In genomic region chr2:95346738-95347671, GRCh38 we compare ENCODE assay signal across 8 cellular contexts. TPM values are rescaled to one million over a fixed set of nuclear protein-coding genes. Genes with fewer than 3 reads are reported as not detected.
A peak's percentile ranks its signal among the peaks of the same experiment; 100 is the strongest.
DNase-seq lines count a peak whose midpoint lies in the region; ATAC-seq and TF ChIP-seq lines count a peak whose summit lies in the region.

No MANE protein-coding gene starts in this region.

- WGBS in psoas muscle, 3 donors: 21 to 39% (median 35%) methylated on average over 41 to 75 of the region's 78 CpGs

- H3K27me3 Mint-ChIP-seq in Caco-2 (ENCODE audit: insufficient read depth, unreplicated experiment): peaks cover 23% of the 10 kb centered on the region
- H3K27me3 Mint-ChIP-seq in glutamatergic neuron (ENCODE audit: unreplicated experiment): peaks cover 21% of the 10 kb centered on the region

- H3K36me3 Mint-ChIP-seq in Caco-2 (ENCODE audit: insufficient read depth, unreplicated experiment) (no peaks in the 10 kb centered on the region), glutamatergic neuron (ENCODE audit: unreplicated experiment) (no peaks in the 10 kb centered on the region)

- no peak for TF ChIP-seq CTCF in Caco-2 (IDR thresholded peaks at IDR 0.05; ENCODE audit: insufficient read depth in 1 of 2, low read depth in 1 of 2, low read length in 1 of 2, severe bottlenecking in 1 of 2, unreplicated experiment in 1 of 2)
- TF ChIP-seq CTCF in glutamatergic neuron (IDR thresholded peaks at IDR 0.05; ENCODE audit: partially characterized antibody, unreplicated experiment): no peak
- peak; percentile 8 for TF ChIP-seq CTCF in psoas muscle (IDR thresholded peaks at IDR 0.05)

- H3K27ac ChIP-seq in SJSA1 (no peak overlapping the region), psoas muscle (no peak overlapping the region)

- peak; percentile 22 to 34 for DNase-seq in Caco-2
- DNase-seq in SJSA1 (ENCODE audit: low read depth in 1 of 2, low spot score in 2 of 2): peak in 1 of 2 experiments; percentile 41
- no peak for DNase-seq in glutamatergic neuron
- DNase-seq in psoas muscle: peak; percentile 31 to 61
- DNase-seq in NCI-H1048 (lab: John Stamatoyannopoulos, UW): no peak
- no peak for DNase-seq in KG1 (lab: John Stamatoyannopoulos, UW)

- no TSS peak for BruUV-seq in Caco-2 (replicated peaks; lab: Mats Ljungman, UMichigan)

- POLR2A ChIA-PET in Caco-2 (lab: Charles Lee): no interaction called here

- H3K4me1 Mint-ChIP-seq in Caco-2 (ENCODE audit: low read depth, unreplicated experiment) (no peaks in the 10 kb centered on the region), glutamatergic neuron (ENCODE audit: low read depth, unreplicated experiment) (peaks cover 3% of the 10 kb centered on the region)

- ATAC-seq in psoas muscle (no peak), GM18907 (IDR thresholded peaks at IDR 0.05; ENCODE audit: unreplicated experiment) (no peak), HG03196 (IDR thresholded peaks at IDR 0.05; ENCODE audit: unreplicated experiment) (no peak)

- CTCF ChIA-PET in Caco-2 (lab: Charles Lee): no interaction called here

- peak overlapping the region; percentile 46 for H3K4me3 Mint-ChIP-seq in Caco-2 (ENCODE audit: unreplicated experiment)
- H3K4me3 Mint-ChIP-seq in glutamatergic neuron (ENCODE audit: unreplicated experiment): peak overlapping the region; percentile 57

- H3K4me1 ChIP-seq in Caco-2 (peaks cover 3% of the 10 kb centered on the region; the same call in 1 of the 2 replicates), SJSA1 (replicated peaks) (peaks cover 16% of the 10 kb centered on the region), psoas muscle (peaks cover 6% of the 10 kb centered on the region)

- H3K27ac Mint-ChIP-seq in Caco-2 (ENCODE audit: unreplicated experiment): no peak overlapping the region
- no peak overlapping the region for H3K27ac Mint-ChIP-seq in glutamatergic neuron (ENCODE audit: unreplicated experiment)

- H3K4me3 ChIP-seq in Caco-2 (ENCODE audit: low read depth, low read length) (no peak overlapping the region), SJSA1 (peak overlapping the region; percentile 39), psoas muscle (peak overlapping the region; percentile 61)

- H3K9me3 ChIP-seq in Caco-2 (no peaks in the 10 kb centered on the region), SJSA1 (replicated peaks) (no peaks in the 10 kb centered on the region; the same call in 1 of the 2 replicates), psoas muscle (no peaks in the 10 kb centered on the region)

- intact Hi-C loops in Caco-2 (cut with micrococcal nuclease; ENCODE audit: unreplicated experiment) (loop anchor here (2.0 kb wide), 1 partner anchor 382 kb away; no protein-coding TSS in a partner anchor), psoas muscle (cut with DNase I) (loop anchor here in 1 of 2 donors (5.0 kb wide), 2 partner anchors 40 to 55 kb away; partner anchors contain the start of gene FAHD2A)

- H3K27me3 ChIP-seq in Caco-2 (replicated peaks; ENCODE audit: control insufficient read depth, insufficient read depth, low read length) (peaks cover 1% of the 10 kb centered on the region), SJSA1 (replicated peaks) (peaks cover 29% of the 10 kb centered on the region), psoas muscle (ENCODE audit: insufficient read depth in 3 of 3, low read length in 2 of 3) (peaks cover 0 to 28% (median 0%) of the 10 kb centered on the region in 3 donors)

- H3K36me3 ChIP-seq in Caco-2 (ENCODE audit: control insufficient read depth, insufficient read depth, low read length): no peaks in the 10 kb centered on the region
- H3K36me3 ChIP-seq in SJSA1: no peaks in the 10 kb centered on the region
- H3K36me3 ChIP-seq in psoas muscle (ENCODE audit: insufficient read depth in 1 of 2, low read depth in 1 of 2): no peaks in the 10 kb centered on the region

- H3K9me3 Mint-ChIP-seq in Caco-2 (ENCODE audit: unreplicated experiment) (no peaks in the 10 kb centered on the region), glutamatergic neuron (ENCODE audit: unreplicated experiment) (peaks cover 8% of the 10 kb centered on the region)

RNA-seq across cellular contexts. Expression of gene KCNIP3, which starts 49.9 kb away (rescaled TPM):
- total RNA-seq in Caco-2 (2022) (not detected in 2 replicates), glutamatergic neuron (ENCODE audit: unreplicated experiment) (7.3 TPM), psoas muscle (1 to 10 TPM in 2 of 4 donors, under 1 TPM in 2; 0.93 to 2.0 (median 1.1) TPM)
- 0.47 TPM in 1 of 2 replicates, not detected in the other for total RNA-seq in SJSA1 (2014; rRNA removed; shearing (Covaris generic))
- polyA plus RNA-seq in psoas muscle: 1 to 10 TPM; 1.3 to 2.0 (median 1.8) TPM

RNA-seq across cellular contexts. Expression of gene FAHD2A, which starts 55.5 kb away (rescaled TPM):
- total RNA-seq in Caco-2 (2022) (23.8 and 26.8 TPM in 2 replicates), glutamatergic neuron (ENCODE audit: unreplicated experiment) (50.3 TPM), psoas muscle (10 to 100 TPM; 21.9 to 39.0 (median 29.8) TPM)
- total RNA-seq in SJSA1 (2014; rRNA removed; shearing (Covaris generic)): 42.5 and 52.7 TPM in 2 replicates
- 10 to 100 TPM; 23.0 to 29.8 (median 26.0) TPM for polyA plus RNA-seq in psoas muscle

Comparison
In these comparisons a context has a peak if more than half of its experiments do, and no peak if none do; other contexts are left out.
1. DNase-seq: peak in Caco-2 (2 of 2) and psoas muscle (2 of 2); none in glutamatergic neuron (single experiment), NCI-H1048 (single experiment) and KG1 (single experiment).